In the genomic region with DNA sequence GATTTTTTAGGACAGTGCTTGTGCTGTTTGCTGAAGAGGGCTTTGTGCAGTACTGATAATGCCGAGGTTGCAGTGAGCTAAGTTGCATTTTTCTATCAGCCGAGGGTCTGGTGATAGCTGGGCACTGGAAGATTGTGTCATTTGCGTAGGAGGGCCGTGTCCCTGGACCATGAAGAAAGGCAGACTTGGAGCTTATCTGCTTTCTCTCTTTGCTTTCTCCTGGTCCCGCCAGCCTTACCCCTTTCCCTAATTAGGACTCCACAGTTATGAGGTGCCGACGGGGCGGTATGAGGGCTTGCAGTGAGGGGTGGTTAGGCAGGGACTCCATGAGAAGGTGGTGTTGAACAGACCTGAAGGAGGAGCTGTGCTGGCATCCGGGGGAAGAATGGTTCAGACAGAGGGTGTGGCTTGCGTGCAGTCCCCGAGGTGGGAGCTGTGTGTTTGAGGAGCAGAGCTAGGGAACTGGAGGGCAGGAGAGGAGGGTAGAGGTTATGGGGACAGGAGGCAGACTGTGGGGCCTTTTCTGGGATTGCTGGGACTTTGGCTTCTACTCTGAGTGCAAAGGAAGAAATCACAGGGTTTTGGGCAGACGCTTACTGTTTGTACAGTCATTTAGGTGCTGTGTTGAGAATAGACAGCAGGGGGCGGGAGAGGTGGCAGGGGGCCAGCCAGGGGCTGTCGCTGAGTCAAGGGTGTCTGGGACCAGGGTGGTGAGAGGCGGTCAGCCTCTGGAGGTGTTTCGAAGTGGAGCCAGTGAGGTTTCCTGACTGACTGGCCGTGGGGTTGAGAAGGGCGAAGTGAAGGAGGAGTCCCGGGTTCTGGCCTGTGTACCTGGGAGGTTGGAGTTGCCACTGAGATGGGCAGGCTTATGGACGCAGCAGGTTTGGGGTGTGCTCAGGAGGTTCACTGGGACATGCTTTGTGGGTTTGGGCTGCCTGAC, we compare ENCODE assay signal across 9 cellular contexts. TPM values are rescaled to one million over a fixed set of nuclear protein-coding genes. Genes with fewer than 3 reads are reported as not detected.
DNase-seq lines count a peak whose midpoint lies in the region; ATAC-seq, FAIRE-seq and TF ChIP-seq lines count a peak whose summit lies in the region.
"Had no signal": no experiment of that assay in that cellular context is flagged by ENCODE, and none has a peak within 500 bp of the region (broad histone marks: within the 10 kb centered on the region; RNA-seq: fewer than 3 reads in every experiment).

No MANE protein-coding gene starts in this region.

- H3K27me3 ChIP-seq in breast epithelium (no peaks in the 10 kb centered on the region), right lobe of liver (no peaks in the 10 kb centered on the region)

- H3K9me3 Mint-ChIP-seq in WTC11, result no peaks in the 10 kb centered on the region

- 63% methylated on average over 20 of the region's 20 CpGs for WGBS in A549 (ENCODE audit: missing lambda C conversion rate)
- 31% methylated on average over 15 of the region's 20 CpGs for WGBS in right lobe of liver (ENCODE audit: insufficient coverage, low coverage, low lambda C conversion rate, missing lambda C conversion rate)

- TF ChIP-seq CTCF in A549 (IDR thresholded peaks at IDR 0.05) (peak; percentile 41), WTC11 (IDR thresholded peaks at IDR 0.05) (peak; percentile 59), breast epithelium (IDR thresholded peaks at IDR 0.05) (peak in 2 of 3 donors; percentile 19 to 49), right lobe of liver (IDR thresholded peaks at IDR 0.05) (peak; percentile 19 to 49 (median 39))

- ATAC-seq in A549 (peak; percentile 75 to 90), GM19025 (IDR thresholded peaks at IDR 0.05; ENCODE audit: low read depth, unreplicated experiment) (peak; percentile 72), WTC11 (peak; percentile 93), right lobe of liver (peak; percentile 17 to 79 (median 70))

- H3K4me3 Mint-ChIP-seq in WTC11, result no peak overlapping the region

- 0 out of 3 replicates have a peak overlapping the region, but pooled peaks have one; percentile 23 for H3K4me2 ChIP-seq in A549

- no peaks in the 10 kb centered on the region for H3K27me3 Mint-ChIP-seq in WTC11 (ENCODE audit: low read depth)

- H3K27ac ChIP-seq in A549, result no peak overlapping the region
- no peak overlapping the region for H3K27ac ChIP-seq in breast epithelium
- H3K27ac ChIP-seq in right lobe of liver, result no peak overlapping the region

- H3K4me3 ChIP-seq in A549, result no peak overlapping the region
- peak overlapping the region in 1 of 3 donors; percentile 39 for H3K4me3 ChIP-seq in breast epithelium
- no peak overlapping the region for H3K4me3 ChIP-seq in right lobe of liver

- intact Hi-C loops in breast epithelium (cut with DNase I; ENCODE audit: low total_unique reads) (loop anchor here (10.0 kb wide), 1 partner anchor 196 kb away; no protein-coding TSS in a partner anchor), right lobe of liver (cut with DNase I) (no loop called here)

- H3K4me1 ChIP-seq in A549, result no peaks in the 10 kb centered on the region
- no peaks in the 10 kb centered on the region for H3K4me1 ChIP-seq in breast epithelium
- H3K4me1 ChIP-seq in right lobe of liver, result no peaks in the 10 kb centered on the region

- TF ChIP-seq RAD21 in A549 (conservative IDR thresholded peaks at IDR 0.05 in 1 of 2, IDR thresholded peaks at IDR 0.05 in 1 of 2) (peak in 1 of 2 experiments; percentile 37; a peak in 3 of 5 replicates), Ishikawa (IDR thresholded peaks at IDR 0.05; ENCODE audit: low read depth) (peak; percentile 49)

- no peaks in the 10 kb centered on the region; the same call in 1 of the 2 replicates for H3K36me3 Mint-ChIP-seq in WTC11

- DNase-seq in A549 (ENCODE audit: low read depth in 1 of 2, low spot score in 1 of 2) (peak; percentile 48 to 52), WTC11 (ENCODE audit: low spot score) (peak; percentile 73), breast epithelium (ENCODE audit: low spot score in 2 of 2) (no peak), right lobe of liver (peak in 1 of 3 donors; percentile 37), GF-D8 (lab: John Stamatoyannopoulos, UW) (no peak)
- DNase-seq in stimulated activated CD8-positive, alpha-beta memory T cell treated with anti-CD3 and anti-CD28 coated beads, Interleukin-12 subunit alpha, Interleukin-12 subunit beta, amount 100 ng/mL, for 4 hours (ENCODE audit: low read depth), result peak; percentile 53

- TF ChIP-seq EP300 in A549 (IDR thresholded peaks at IDR 0.05), result no peak
- TF ChIP-seq EP300 in Ishikawa (IDR thresholded peaks at IDR 0.05; ENCODE audit: borderline replicate concordance), result no peak

- POLR2A ChIA-PET in A549 (lab: Yijun Ruan, JAX) (no interaction called here), WTC11 (lab: Charles Lee) (interaction anchor here (0.6 kb wide), 1 partner anchor 10 kb away, joined by 3 read pairs; no protein-coding TSS in a partner anchor)

- no peak for FAIRE-seq in A549 (lab: Jason Lieb, UNC)

- H3K4me1 Mint-ChIP-seq in WTC11, result peaks cover 21% of the 10 kb centered on the region

- CTCF ChIA-PET in A549 (lab: Yijun Ruan, JAX) (interaction anchor here (0.6 to 6.3 kb wide), 19 partner anchors 8 to 725 kb away, joined by 3 to 63 read pairs (median 3); no protein-coding TSS in a partner anchor), WTC11 (lab: Charles Lee) (interaction anchor here (0.5 to 2.6 kb wide), 43 partner anchors 8 to 416 kb away, joined by 3 to 28 read pairs (median 4); a partner anchor contains a TSS)

- TF ChIP-seq POLR2A in A549 (IDR thresholded peaks at IDR 0.05; ENCODE audit: low read length) (no peak), breast epithelium (IDR thresholded peaks at IDR 0.05) (no peak), right lobe of liver (IDR thresholded peaks at IDR 0.05) (no peak)

- H3K36me3 ChIP-seq in breast epithelium, result no peaks in the 10 kb centered on the region
- no peaks in the 10 kb centered on the region for H3K36me3 ChIP-seq in right lobe of liver

- peak overlapping the region; percentile 86 for H3K27ac Mint-ChIP-seq in WTC11

- no peaks in the 10 kb centered on the region for H3K9me3 ChIP-seq in A549
- H3K9me3 ChIP-seq in breast epithelium, result no peaks in the 10 kb centered on the region
- no peaks in the 10 kb centered on the region for H3K9me3 ChIP-seq in right lobe of liver

TF ChIP-seq in A549, 52 proteins besides CTCF, POLR2A, EP300 and RAD21 (continues in another document):
- TF ChIP-seq ZFP36 (IDR thresholded peaks at IDR 0.05; ENCODE audit: borderline replicate concordance, partially characterized antibody) (no peak), CEBPB (IDR thresholded peaks at IDR 0.05) (no peak), TFCP2L1 (CRISPR knock-in tag; IDR thresholded peaks at IDR 0.05) (no peak), GATA3 (IDR thresholded peaks at IDR 0.05; ENCODE audit: borderline replicate concordance) (no peak)

TF ChIP-seq in Ishikawa, 13 proteins besides CTCF, POLR2A, EP300 and RAD21:
- TF ChIP-seq NFIC (IDR thresholded peaks at IDR 0.05) (peak; percentile 87), EGR1 (IDR thresholded peaks at IDR 0.05) (no peak), TCF12 (IDR thresholded peaks at IDR 0.05; ENCODE audit: low read depth) (no peak), FOXM1 (IDR thresholded peaks at IDR 0.05; ENCODE audit: borderline replicate concordance, low read depth) (no peak), ZBTB7A (IDR thresholded peaks at IDR 0.05; ENCODE audit: low read depth) (peak; percentile 33; the same call in 1 of the 2 replicates)

TF ChIP-seq in WTC11, 78 proteins besides CTCF, POLR2A, EP300 and RAD21:
- TF ChIP-seq SP1 (CRISPR knock-in tag; conservative IDR thresholded peaks at IDR 0.05) (no peak), MYBL2 (CRISPR knock-in tag; IDR thresholded peaks at IDR 0.05) (no peak), MXD4 (CRISPR knock-in tag; IDR thresholded peaks at IDR 0.05; ENCODE audit: borderline replicate concordance) (no peak), NFYB (CRISPR knock-in tag; conservative IDR thresholded peaks at IDR 0.05; ENCODE audit: low read depth) (no peak), JAZF1 (CRISPR knock-in tag; IDR thresholded peaks at IDR 0.05) (no peak), ZNF416 (CRISPR knock-in tag; IDR thresholded peaks at IDR 0.05) (no peak)
- TF ChIP-seq, protein P1, sequence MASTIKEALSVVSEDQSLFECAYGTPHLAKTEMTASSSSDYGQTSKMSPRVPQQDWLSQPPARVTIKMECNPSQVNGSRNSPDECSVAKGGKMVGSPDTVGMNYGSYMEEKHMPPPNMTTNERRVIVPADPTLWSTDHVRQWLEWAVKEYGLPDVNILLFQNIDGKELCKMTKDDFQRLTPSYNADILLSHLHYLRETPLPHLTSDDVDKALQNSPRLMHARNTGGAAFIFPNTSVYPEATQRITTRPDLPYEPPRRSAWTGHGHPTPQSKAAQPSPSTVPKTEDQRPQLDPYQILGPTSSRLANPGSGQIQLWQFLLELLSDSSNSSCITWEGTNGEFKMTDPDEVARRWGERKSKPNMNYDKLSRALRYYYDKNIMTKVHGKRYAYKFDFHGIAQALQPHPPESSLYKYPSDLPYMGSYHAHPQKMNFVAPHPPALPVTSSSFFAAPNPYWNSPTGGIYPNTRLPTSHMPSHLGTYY (CRISPR knock-in tag; IDR thresholded peaks at IDR 0.05), result no peak

RNA-seq across cellular contexts. Expression of a gene that starts 43.4 kb away (rescaled TPM):
- polyA plus RNA-seq in A549 (2011; rRNA removed), result not detected in 2 replicates
- polyA plus RNA-seq in A549 (2012; cell fraction: cytosol; rRNA removed), result not detected in 2 replicates
- not detected in 2 replicates for polyA plus RNA-seq in A549 (2012; cell fraction: nucleus; rRNA removed)
- polyA plus RNA-seq in A549 (2017; fragmentation: RNase III; extraction: RNeasy Plus Mini Kit Qiagen cat#74134 plus additional on column Dnase treatment), result not detected in 3 replicates
- not detected in 2 replicates for polyA minus RNA-seq in A549 (2011; rRNA and poly(A)+ RNA removed)
- 0.11 to 0.18 TPM (median 0.16 TPM) in 3 replicates for total RNA-seq in WTC11 (2021)
- total RNA-seq in breast epithelium, result 1 to 10 TPM; 2.2 to 4.3 (median 2.2) TPM
- total RNA-seq in right lobe of liver, result 1 to 10 TPM; 1.7 to 6.5 (median 3.1) TPM
- total RNA-seq: pulmonary artery endothelial cell had no signal

Comparison
In these comparisons a context has a peak if more than half of its experiments do, and no peak if none do; other contexts are left out.
1. DNase-seq: peak in A549 (2 of 2), WTC11 (single experiment) and stimulated activated CD8-positive, alpha-beta memory T cell treated with anti-CD3 and anti-CD28 coated beads, Interleukin-12 subunit alpha, Interleukin-12 subunit beta, amount 100 ng/mL, for 4 hours (single experiment); none in breast epithelium (0 of 2) and GF-D8 (single experiment).
2. Peak in every context shown above with its lines, with median percentiles within 50 percentile points of each other: ATAC-seq and CTCF ChIP-seq.